Comparison of ENCODE assay signal across 9 cellular contexts in the genomic region with DNA sequence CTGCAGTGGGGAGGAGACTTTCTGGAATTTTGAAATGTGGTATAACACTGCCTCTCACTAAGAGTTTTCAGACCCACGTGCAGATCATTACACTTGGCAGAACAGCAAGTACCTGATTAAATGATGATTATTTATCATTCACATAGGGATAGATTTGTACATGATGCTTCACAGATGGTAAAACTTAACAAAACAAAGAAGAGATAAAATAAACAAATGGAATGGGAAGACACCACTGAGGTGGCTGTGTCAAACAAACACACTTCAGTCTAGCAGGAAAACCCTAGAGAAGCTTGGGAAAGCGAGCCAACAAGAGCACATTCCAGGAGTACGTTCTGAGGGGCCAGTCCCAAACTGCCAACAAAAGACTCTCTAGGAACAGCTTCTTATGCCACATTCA. TPM values are rescaled to one million over a fixed set of nuclear protein-coding genes. Genes with fewer than 3 reads are reported as not detected.
DNase-seq lines count a peak whose midpoint lies in the region; ATAC-seq and TF ChIP-seq lines count a peak whose summit lies in the region.
"Had no signal": no experiment of that assay in that cellular context is flagged by ENCODE, and none has a peak within 500 bp of the region (broad histone marks: within the 10 kb centered on the region; RNA-seq: fewer than 3 reads in every experiment).

No MANE protein-coding gene starts in this region.

- no peak overlapping the region for H3K56ac ChIP-seq in H9 (ENCODE audit: insufficient read length, low read depth, low read length)

- no peak overlapping the region for H4K91ac ChIP-seq in H9 (ENCODE audit: insufficient read length, low read depth, low read length)
- no peak overlapping the region for H4K91ac ChIP-seq in mesenchymal stem cell (ENCODE audit: low read length)

- H3K4ac ChIP-seq in H9 (ENCODE audit: low read depth, low read length) (no peak overlapping the region), mesenchymal stem cell (ENCODE audit: low read depth in 1 of 2, low read length in 2 of 2) (no peak overlapping the region)

- H3K9ac ChIP-seq in H9 (ENCODE audit: extremely low read depth, insufficient read length, low read length) (no peak overlapping the region), adipocyte (ENCODE audit: low read length) (no peak overlapping the region), mesenchymal stem cell (ENCODE audit: low read length) (peak overlapping the region; percentile 96)

- no peak overlapping the region for H3K27ac Mint-ChIP-seq in H9

- H2BK12ac ChIP-seq in H9 (ENCODE audit: insufficient read length, low read depth, low read length) (no peak overlapping the region), mesenchymal stem cell (ENCODE audit: low read length in 2 of 2) (no peak overlapping the region)

- no peak for TF ChIP-seq POLR2A in erythroblast (IDR thresholded peaks at IDR 0.05; ENCODE audit: low read length)

- H4K8ac ChIP-seq in H9 (replicated peaks; ENCODE audit: insufficient read length, low read depth, low read length) (no peak overlapping the region), mesenchymal stem cell (ENCODE audit: low read length) (no peak overlapping the region)

- no peaks in the 10 kb centered on the region; a peak in 2 of 5 replicates for H3K9me3 Mint-ChIP-seq in H9

- H2BK5ac ChIP-seq in H9 (ENCODE audit: insufficient read length, low read length) (no peak overlapping the region), mesenchymal stem cell (ENCODE audit: low read depth, low read length, poor library complexity, severe bottlenecking) (no peak overlapping the region)

- DNase-seq in AG08395 (ENCODE audit: low spot score) (peak; percentile 13), H9 (no peak), adipocyte (ENCODE audit: low read depth) (no peak), mesenchymal stem cell (no peak), GM19240 (ENCODE audit: insufficient read length, low spot score) (no peak), 8988T (no peak), erythroblast (lab: John Stamatoyannopoulos, UW) (no peak)

- H3K4me1 ChIP-seq in H9 (ENCODE audit: insufficient read depth, low read length) (no peaks in the 10 kb centered on the region), adipocyte (ENCODE audit: control insufficient read depth, insufficient read depth, low read length) (peaks cover 27% of the 10 kb centered on the region), mesenchymal stem cell (ENCODE audit: control insufficient read depth, insufficient read depth, low read depth, low read length) (peaks cover 5% of the 10 kb centered on the region)

- H2AK5ac ChIP-seq in H9 (ENCODE audit: insufficient read length, low read length) (no peak overlapping the region), mesenchymal stem cell (ENCODE audit: low read length, severe bottlenecking) (no peak overlapping the region)

- H3K79me2 ChIP-seq in H9 (ENCODE audit: insufficient read depth, low read length) = no peaks in the 10 kb centered on the region; the same call in 1 of the 2 replicates

- H3K4me3 ChIP-seq in adipocyte (ENCODE audit: low read length) (peak overlapping the region; percentile 99), mesenchymal stem cell (ENCODE audit: insufficient read depth in 1 of 2, low read depth in 1 of 2, low read length in 2 of 2) (peak overlapping the region in 1 of 2 experiments; percentile 91)

- no peak overlapping the region for H3K27ac ChIP-seq in H9 (ENCODE audit: insufficient read length, low read depth, low read length)
- no peak overlapping the region for H3K27ac ChIP-seq in mesenchymal stem cell (ENCODE audit: low read length, poor library complexity, severe bottlenecking)
- H3K27ac ChIP-seq: RWPE1 had no signal

- H4K20me1 ChIP-seq in H9 (ENCODE audit: control insufficient read depth, insufficient read depth, insufficient read length) = no peaks in the 10 kb centered on the region

- H3K27me3 Mint-ChIP-seq in H9 (ENCODE audit: low read depth) = peaks cover 2% of the 10 kb centered on the region; the same call in 1 of the 2 replicates

- ATAC-seq in GM19467 (IDR thresholded peaks at IDR 0.05; ENCODE audit: unreplicated experiment) = no peak

- H2BK120ac ChIP-seq in H9 (ENCODE audit: low read depth, low read length, poor library complexity, severe bottlenecking) = no peak overlapping the region
- no peak overlapping the region for H2BK120ac ChIP-seq in mesenchymal stem cell (ENCODE audit: low read depth, low read length)

- H3K4me1 Mint-ChIP-seq in H9 = peaks cover 18 to 20% of the 10 kb centered on the region in 2 experiments

- H3K36me3 ChIP-seq in adipocyte (ENCODE audit: control insufficient read depth, insufficient read depth, low read length, severe bottlenecking) (peaks cover 25% of the 10 kb centered on the region), mesenchymal stem cell (ENCODE audit: control insufficient read depth in 1 of 2, insufficient read depth in 2 of 2, low read depth in 1 of 2, low read length in 2 of 2) (peaks cover 5 to 33% of the 10 kb centered on the region in 2 experiments)

- no peaks in the 10 kb centered on the region for H3K9me3 ChIP-seq in H9 (ENCODE audit: control insufficient read depth, low read depth, low read length)
- H3K9me3 ChIP-seq in adipocyte (ENCODE audit: control insufficient read depth, low read length) = no peaks in the 10 kb centered on the region
- no peaks in the 10 kb centered on the region for H3K9me3 ChIP-seq in mesenchymal stem cell (ENCODE audit: control insufficient read depth, low read length)

- peaks cover 4% of the 10 kb centered on the region for H3K23me2 ChIP-seq in H9 (ENCODE audit: insufficient read length, low read depth, low read length, poor library complexity, severe bottlenecking)

- H3K18ac ChIP-seq in H9 (ENCODE audit: insufficient read length, low read depth, low read length) (no peak overlapping the region), mesenchymal stem cell (ENCODE audit: low read depth in 1 of 2, low read length in 2 of 2) (no peak overlapping the region)

- no peak overlapping the region for H3T11ph ChIP-seq in H9 (ENCODE audit: low read length)

- H3K79me1 ChIP-seq in H9 (ENCODE audit: insufficient read depth, low read depth, low read length, poor library complexity, severe bottlenecking) = peaks cover 6% of the 10 kb centered on the region
- H3K79me1 ChIP-seq in mesenchymal stem cell (replicated peaks; ENCODE audit: low read length, poor library complexity, severe bottlenecking) = peaks cover 26% of the 10 kb centered on the region

- TF ChIP-seq CTCF in H9 (conservative IDR thresholded peaks at IDR 0.05) = no peak

- no peak overlapping the region for H2AFZ ChIP-seq in H9 (ENCODE audit: low read length)
- no peak overlapping the region for H2AFZ ChIP-seq in mesenchymal stem cell (ENCODE audit: low read depth, low read length)

- H4K5ac ChIP-seq in H9 (ENCODE audit: insufficient read length, low read depth, low read length) = no peak overlapping the region

- peaks cover 2 to 24% (median 15%) of the 10 kb centered on the region in 3 experiments; a peak in 5 of 7 replicates for H3K36me3 Mint-ChIP-seq in H9 (ENCODE audit: insufficient read depth in 1 of 3, low read depth in 3 of 3)

- H3K4me2 ChIP-seq in H9 (ENCODE audit: insufficient read depth, insufficient read length, low read length) (no peak overlapping the region), mesenchymal stem cell (ENCODE audit: low read length, poor library complexity, severe bottlenecking) (peak overlapping the region; percentile 37)

- no peak overlapping the region for H3K23ac ChIP-seq in H9 (ENCODE audit: insufficient read length, low read depth, low read length)
- no peak overlapping the region for H3K23ac ChIP-seq in mesenchymal stem cell (ENCODE audit: low read length in 2 of 2)

- no peak overlapping the region for H3K14ac ChIP-seq in H9 (ENCODE audit: insufficient read depth, low read length)
- no peak overlapping the region for H3K14ac ChIP-seq in mesenchymal stem cell (ENCODE audit: low read length in 2 of 2)

- WGBS in H9 (ENCODE audit: extremely low coverage, insufficient read length, low lambda C conversion rate) = no CpG with 5 or more reads among the region's 3 CpGs
- 55% methylated on average over 2 of the region's 3 CpGs for WGBS in mesenchymal stem cell

- H3K4me3 Mint-ChIP-seq in H9 = peak overlapping the region; percentile 96 to 99

- H3K27me3 ChIP-seq in H9 (ENCODE audit: insufficient read depth, low read length) (no peaks in the 10 kb centered on the region), adipocyte (replicated peaks; ENCODE audit: control insufficient read depth, insufficient read depth, low read length) (no peaks in the 10 kb centered on the region), mesenchymal stem cell (ENCODE audit: control insufficient read depth in 1 of 2, insufficient read depth in 1 of 2, low read length in 2 of 2) (no peaks in the 10 kb centered on the region)

- H2BK20ac ChIP-seq in H9 (ENCODE audit: low read depth, low read length, poor library complexity, severe bottlenecking) = no peak overlapping the region

- no peak overlapping the region for H2BK15ac ChIP-seq in H9 (ENCODE audit: low read depth, low read length)
- H2BK15ac ChIP-seq in mesenchymal stem cell (ENCODE audit: low read depth, poor library complexity, severe bottlenecking) = no peak overlapping the region

RNA-seq across cellular contexts. Expression of gene MED27, which starts 1.8 kb away (rescaled TPM):
- total RNA-seq in H9 (2021) = 33.5 and 34.8 TPM in 2 replicates
- polyA plus RNA-seq in mesenchymal stem cell (2013, experiment 1 of 2) = 22.9 TPM
- polyA plus RNA-seq in mesenchymal stem cell (2013, experiment 2 of 2) = 23.3 TPM
